10 cellular contexts compared by ENCODE assay signal in genomic region chr6:157557541-157557940, GRCh38.
DNase-seq lines count a peak whose midpoint lies in the region; ATAC-seq and TF ChIP-seq lines count a peak whose summit lies in the region.
"Had no signal": no experiment of that assay in that cellular context is flagged by ENCODE, and none has a peak within 500 bp of the region (broad histone marks: within the 10 kb centered on the region; RNA-seq: fewer than 3 reads in every experiment).

No MANE protein-coding gene starts in this region.

- H3K36me3 ChIP-seq in H7 (replicated peaks; ENCODE audit: control insufficient read depth, insufficient read depth, low read length), result no peaks in the 10 kb centered on the region
- H3K36me3 ChIP-seq in uterus, result no peaks in the 10 kb centered on the region

- H3K9me3 Mint-ChIP-seq in activated B cell treated with CpG ODN at 0.5 μM for 24 hours, result no peaks in the 10 kb centered on the region

- H3K36me3 Mint-ChIP-seq in activated B cell treated with CpG ODN at 0.5 μM for 24 hours (ENCODE audit: low read depth), result no peaks in the 10 kb centered on the region

- POLR2A ChIA-PET in activated B cell treated with CpG ODN at 0.5 μM for 24 hours (lab: Charles Lee), result interaction anchor here (0.5 to 2.8 kb wide), 14 partner anchors 9 to 1456 kb away, joined by 3 to 18 read pairs (median 4); no protein-coding TSS in a partner anchor

- H3K27ac Mint-ChIP-seq in activated B cell treated with CpG ODN at 0.5 μM for 24 hours, result peak overlapping the region; percentile 94

- H3K27ac ChIP-seq in uterus, result no peak overlapping the region
- H3K27ac ChIP-seq: HL-60 had no signal

- H3K27me3 ChIP-seq in H7 (ENCODE audit: control insufficient read depth, insufficient read depth, low read length), result no peaks in the 10 kb centered on the region
- H3K27me3 ChIP-seq in uterus, result no peaks in the 10 kb centered on the region

- peak; percentile 38 for ATAC-seq in GM18508 (IDR thresholded peaks at IDR 0.05; ENCODE audit: insufficient read depth, unreplicated experiment)
- ATAC-seq in GM21423 (IDR thresholded peaks at IDR 0.05; ENCODE audit: unreplicated experiment), result peak; percentile 53
- peak; percentile 33 for ATAC-seq in HG03159 (IDR thresholded peaks at IDR 0.05; ENCODE audit: unreplicated experiment)
- peak; percentile 29 for ATAC-seq in activated B cell treated with CpG ODN at 0.5 μM for 24 hours (ENCODE audit: low read depth)

- TF ChIP-seq POLR2A in uterus (IDR thresholded peaks at IDR 0.05), result no peak

- no peaks in the 10 kb centered on the region for H3K27me3 Mint-ChIP-seq in activated B cell treated with CpG ODN at 0.5 μM for 24 hours

- H3K9me3 ChIP-seq in uterus, result no peaks in the 10 kb centered on the region

- DNase-seq in activated B cell treated with CpG ODN at 0.5 μM for 24 hours, result no peak
- DNase-seq in H7, result no peak
- no peak for DNase-seq in NCI-H1436 (lab: John Stamatoyannopoulos, UW)
- DNase-seq in uterus, result no peak
- DNase-seq in retina, result no peak
- DNase-seq: Calu3 had no signal

- no peaks in the 10 kb centered on the region for H3K4me1 ChIP-seq in uterus

- intact Hi-C loops in activated B cell treated with CpG ODN at 0.5 μM for 24 hours (cut with micrococcal nuclease), result loop anchor here (2.0 kb wide), 1 partner anchor 19 kb away; no protein-coding TSS in a partner anchor
- intact Hi-C loops in uterus (cut with DNase I; ENCODE audit: low total_unique reads), result no loop called here

- H3K4me3 ChIP-seq in H7 (ENCODE audit: insufficient read depth, low read depth, low read length) (no peak overlapping the region), uterus (no peak overlapping the region)

- CTCF ChIA-PET in activated B cell treated with CpG ODN at 0.5 μM for 24 hours (lab: Charles Lee), result interaction anchor here (0.8 kb wide), 1 partner anchor 10 kb away, joined by 4 read pairs; no protein-coding TSS in a partner anchor

- peak overlapping the region; percentile 73 for H3K4me3 Mint-ChIP-seq in activated B cell treated with CpG ODN at 0.5 μM for 24 hours

- H3K4me1 Mint-ChIP-seq in activated B cell treated with CpG ODN at 0.5 μM for 24 hours, result peaks cover 83% of the 10 kb centered on the region

- TF ChIP-seq CTCF in activated B cell treated with CpG ODN at 0.5 μM for 24 hours (IDR thresholded peaks at IDR 0.05) (no peak), uterus (IDR thresholded peaks at IDR 0.05) (no peak)
